ENCODE assay signal across 28 cellular contexts in genomic region chr9:124803911-124804310, GRCh38. TPM values are rescaled to one million over a fixed set of nuclear protein-coding genes. Genes with fewer than 3 reads are reported as not detected.
DNase-seq lines count a peak whose midpoint lies in the region; ATAC-seq and TF ChIP-seq lines count a peak whose summit lies in the region.
"Had no signal": no experiment of that assay in that cellular context is flagged by ENCODE, and none has a peak within 500 bp of the region (broad histone marks: within the 10 kb centered on the region; RNA-seq: fewer than 3 reads in every experiment).

No MANE protein-coding gene starts in this region.

- H3K36me3 ChIP-seq in H7 (replicated peaks; ENCODE audit: control insufficient read depth, insufficient read depth, low read length) (no peaks in the 10 kb centered on the region), mesenchymal stem cell (ENCODE audit: control insufficient read depth in 1 of 2, insufficient read depth in 2 of 2, low read depth in 1 of 2, low read length in 2 of 2) (peaks cover 22 to 36% of the 10 kb centered on the region in 2 experiments)
- H3K36me3 ChIP-seq: BE2C, BLaER1 had no signal

- peaks cover 29% of the 10 kb centered on the region for H3K4me1 Mint-ChIP-seq in memory B cell
- H3K4me1 Mint-ChIP-seq: CD4-positive, alpha-beta memory T cell; CD4-positive, CD25-positive, alpha-beta regulatory T cell; CD8-positive, alpha-beta memory T cell had no signal

- ATAC-seq in memory B cell (ENCODE audit: low read depth) (no peak), GM18873 (IDR thresholded peaks at IDR 0.05; ENCODE audit: low FRiP score, unreplicated experiment) (no peak)
- ATAC-seq: GM12878 had no signal

- no peaks in the 10 kb centered on the region for H3K9me3 Mint-ChIP-seq in memory B cell
- H3K9me3 Mint-ChIP-seq: CD14-positive monocyte; CD4-positive, alpha-beta memory T cell; CD4-positive, CD25-positive, alpha-beta regulatory T cell; CD8-positive, alpha-beta memory T cell had no signal

- H3K9ac ChIP-seq in mesenchymal stem cell (ENCODE audit: low read length) = no peak overlapping the region
- H3K9ac ChIP-seq: BLaER1 had no signal

- H3K14ac ChIP-seq in mesenchymal stem cell (ENCODE audit: low read length in 2 of 2) = no peak overlapping the region

- H4K8ac ChIP-seq in mesenchymal stem cell (ENCODE audit: low read length) = no peak overlapping the region

- H2BK5ac ChIP-seq in mesenchymal stem cell (ENCODE audit: low read depth, low read length, poor library complexity, severe bottlenecking) = no peak overlapping the region

- peak overlapping the region; percentile 84 for H3K27ac Mint-ChIP-seq in memory B cell
- H3K27ac Mint-ChIP-seq: CD14-positive monocyte; CD4-positive, alpha-beta memory T cell; CD4-positive, CD25-positive, alpha-beta regulatory T cell; CD8-positive, alpha-beta memory T cell had no signal

- H3K9me3 ChIP-seq in mesenchymal stem cell (ENCODE audit: control insufficient read depth, low read length) = no peaks in the 10 kb centered on the region
- H3K9me3 ChIP-seq: BE2C, BLaER1 had no signal

- no peak overlapping the region for H4K91ac ChIP-seq in mesenchymal stem cell (ENCODE audit: low read length)

- H3K27me3 Mint-ChIP-seq in memory B cell = no peaks in the 10 kb centered on the region
- H3K27me3 Mint-ChIP-seq: CD4-positive, alpha-beta memory T cell had no signal

- H3K23ac ChIP-seq in mesenchymal stem cell (ENCODE audit: low read length in 2 of 2) = no peak overlapping the region

- TF ChIP-seq CTCF in RWPE1 (conservative IDR thresholded peaks at IDR 0.05; ENCODE audit: low read depth) = no peak

- H2BK12ac ChIP-seq in mesenchymal stem cell (ENCODE audit: low read length in 2 of 2) = no peak overlapping the region

- H3K4me3 ChIP-seq in H7 (ENCODE audit: insufficient read depth, low read depth, low read length) = no peak overlapping the region
- no peak overlapping the region for H3K4me3 ChIP-seq in mesenchymal stem cell (ENCODE audit: insufficient read depth in 1 of 2, low read depth in 1 of 2, low read length in 2 of 2)
- H3K4me3 ChIP-seq: BLaER1, GM12878 had no signal

- no peak overlapping the region for H3K4me3 Mint-ChIP-seq in memory B cell
- H3K4me3 Mint-ChIP-seq: CD14-positive monocyte; CD4-positive, alpha-beta memory T cell; CD4-positive, CD25-positive, alpha-beta regulatory T cell; CD8-positive, alpha-beta memory T cell had no signal

- peak; percentile 33 for DNase-seq in H7
- no peak for DNase-seq in RWPE1 (ENCODE audit: low spot score)
- no peak for DNase-seq in memory B cell (ENCODE audit: low spot score in 2 of 2)
- DNase-seq in mesenchymal stem cell = no peak
- no peak for DNase-seq in NCI-H1048 (lab: John Stamatoyannopoulos, UW)
- DNase-seq: 8988T; ACHN; BE2C; C1 segment of cervical spinal cord; CD4-positive, alpha-beta memory T cell; CD4-positive, CD25-positive, alpha-beta regulatory T cell; COR-L47; DMS 273 treated with DMSO at 0.1 percent for 48 hours; DMS153; DMS53; DMS79; DND-41; EL; GDM1 had no signal

- H2BK15ac ChIP-seq in mesenchymal stem cell (ENCODE audit: low read depth, poor library complexity, severe bottlenecking) = no peak overlapping the region

- H3K27me3 ChIP-seq in H7 (ENCODE audit: control insufficient read depth, insufficient read depth, low read length) = no peaks in the 10 kb centered on the region
- H3K27me3 ChIP-seq in mesenchymal stem cell (ENCODE audit: control insufficient read depth in 1 of 2, insufficient read depth in 1 of 2, low read length in 2 of 2) = no peaks in the 10 kb centered on the region
- H3K27me3 ChIP-seq: BE2C, BLaER1 had no signal

- POLR2A ChIA-PET in RWPE1 (lab: Yijun Ruan, JAX; ENCODE audit: low non-redundant PET) = no interaction called here

- H3K79me1 ChIP-seq in mesenchymal stem cell (replicated peaks; ENCODE audit: low read length, poor library complexity, severe bottlenecking) = no peaks in the 10 kb centered on the region

- H2BK120ac ChIP-seq in mesenchymal stem cell (ENCODE audit: low read depth, low read length) = no peak overlapping the region

- WGBS in mesenchymal stem cell = 92% methylated on average over 8 of the region's 8 CpGs

- no peak overlapping the region for H2AFZ ChIP-seq in mesenchymal stem cell (ENCODE audit: low read depth, low read length)

- peak overlapping the region; percentile 73 for H3K27ac ChIP-seq in RWPE1
- H3K27ac ChIP-seq in mesenchymal stem cell (ENCODE audit: low read length, poor library complexity, severe bottlenecking) = no peak overlapping the region
- H3K27ac ChIP-seq: BLaER1 had no signal

- no peak overlapping the region for H3K4ac ChIP-seq in mesenchymal stem cell (ENCODE audit: low read depth in 1 of 2, low read length in 2 of 2)

- peaks cover 4% of the 10 kb centered on the region for H3K36me3 Mint-ChIP-seq in memory B cell
- H3K36me3 Mint-ChIP-seq: CD14-positive monocyte; CD4-positive, alpha-beta memory T cell; CD4-positive, CD25-positive, alpha-beta regulatory T cell; CD8-positive, alpha-beta memory T cell had no signal

- peaks cover 6% of the 10 kb centered on the region for H3K4me1 ChIP-seq in mesenchymal stem cell (ENCODE audit: control insufficient read depth, insufficient read depth, low read depth, low read length)
- H3K4me1 ChIP-seq: BE2C had no signal

- no peak overlapping the region for H2AK5ac ChIP-seq in mesenchymal stem cell (ENCODE audit: low read length, severe bottlenecking)

- CTCF ChIA-PET in RWPE1 (lab: Yijun Ruan, JAX) = interaction anchor here (0.6 to 0.7 kb wide), 2 partner anchors 25 to 49 kb away, joined by 3 to 7 read pairs; partner anchors contain the start of gene WDR38

- no peak overlapping the region for H3K18ac ChIP-seq in mesenchymal stem cell (ENCODE audit: low read depth in 1 of 2, low read length in 2 of 2)

- H3K4me2 ChIP-seq in mesenchymal stem cell (ENCODE audit: low read length, poor library complexity, severe bottlenecking) = no peak overlapping the region

RNA-seq across cellular contexts. Expression of gene OLFML2A, which starts 27.0 kb away (rescaled TPM):
- total RNA-seq in H7 (2014; rRNA removed; shearing (Covaris generic)) = 5.6 and 7.4 TPM in 2 replicates
- 14.3 TPM for polyA plus RNA-seq in mesenchymal stem cell (2013, experiment 1 of 2)
- 14.4 TPM for polyA plus RNA-seq in mesenchymal stem cell (2013, experiment 2 of 2)
- total RNA-seq: CD4-positive, alpha-beta memory T cell; CD4-positive, CD25-positive, alpha-beta regulatory T cell; CD8-positive, alpha-beta memory T cell had no signal
- polyA plus RNA-seq: CD4-positive, alpha-beta memory T cell; CD4-positive, CD25-positive, alpha-beta regulatory T cell; CD8-positive, alpha-beta memory T cell had no signal

RNA-seq across cellular contexts. Expression of gene NR6A1, which starts 32.8 kb away (rescaled TPM):
- total RNA-seq in H7 (2014; rRNA removed; shearing (Covaris generic)) = 91.1 and 97.7 TPM in 2 replicates
- 0.66 TPM for polyA plus RNA-seq in mesenchymal stem cell (2013, experiment 1 of 2)
- polyA plus RNA-seq in mesenchymal stem cell (2013, experiment 2 of 2) = 0.74 TPM
- polyA plus RNA-seq: CD4-positive, alpha-beta memory T cell; CD4-positive, CD25-positive, alpha-beta regulatory T cell; CD8-positive, alpha-beta memory T cell had no signal

RNA-seq across cellular contexts. Expression of gene WDR38, which starts 49.3 kb away (rescaled TPM):
- not detected in 2 replicates for total RNA-seq in H7 (2014; rRNA removed; shearing (Covaris generic))
- polyA plus RNA-seq in mesenchymal stem cell (2013, experiment 1 of 2) = not detected
- not detected for polyA plus RNA-seq in mesenchymal stem cell (2013, experiment 2 of 2)
- total RNA-seq: A673; CD4-positive, alpha-beta memory T cell; CD4-positive, CD25-positive, alpha-beta regulatory T cell; CD8-positive, alpha-beta memory T cell; Daoy; G401; GM12878 had no signal
- polyA plus RNA-seq: AG04450; CD14-positive monocyte; CD4-positive, alpha-beta memory T cell; CD4-positive, CD25-positive, alpha-beta regulatory T cell; CD8-positive, alpha-beta memory T cell; GM12878 had no signal

RNA-seq across cellular contexts. Expression of gene RPL35, which starts 57.8 kb away (rescaled TPM):
- total RNA-seq in H7 (2014; rRNA removed; shearing (Covaris generic)) = 2,762 and 3,564 TPM in 2 replicates
- 4,023 TPM for polyA plus RNA-seq in mesenchymal stem cell (2013, experiment 1 of 2)
- polyA plus RNA-seq in mesenchymal stem cell (2013, experiment 2 of 2) = 3,898 TPM

RNA-seq across cellular contexts. Expression of gene ARPC5L, which starts 58.0 kb away (rescaled TPM):
- 34.5 and 42.4 TPM in 2 replicates for total RNA-seq in H7 (2014; rRNA removed; shearing (Covaris generic))
- 42.5 TPM for polyA plus RNA-seq in mesenchymal stem cell (2013, experiment 1 of 2)
- polyA plus RNA-seq in mesenchymal stem cell (2013, experiment 2 of 2) = 42.7 TPM
